ENCODE assay signal across 8 cellular contexts in genomic region chr2:61176755-61177726, GRCh38. TPM values are rescaled to one million over a fixed set of nuclear protein-coding genes. Genes with fewer than 3 reads are reported as not detected.
A peak's percentile ranks its signal among the peaks of the same experiment; 100 is the strongest.
DNase-seq lines count a peak whose midpoint lies in the region; ATAC-seq and TF ChIP-seq lines count a peak whose summit lies in the region.

No MANE protein-coding gene starts in this region.

- no peaks in the 10 kb centered on the region for H3K9me3 ChIP-seq in suprapubic skin

- peak overlapping the region; percentile 98 for H3K27ac ChIP-seq in suprapubic skin

- peaks cover 17% of the 10 kb centered on the region for H3K36me3 ChIP-seq in suprapubic skin

- WGBS in suprapubic skin: under 1% methylated on average over 28 of the region's 111 CpGs

- DNase-seq in GM10266 (ENCODE audit: extremely low spot score): peak; percentile 99
- DNase-seq in NB4 (ENCODE audit: low read depth): peak; percentile 95
- peak; percentile 94 for DNase-seq in SK-MEL-5 (ENCODE audit: low read depth, low spot score)
- peak; percentile 95 for DNase-seq in activated naive CD4-positive, alpha-beta T cell treated with anti-CD3 and anti-CD28 coated beads, Interleukin-2, amount 10 ng/mL, durations not matched to agents 7 days and 5 days
- peak; percentile 99 for DNase-seq in germinal center (ENCODE audit: low spot score)
- peak; percentile 88 for DNase-seq in occipital lobe (lab: John Stamatoyannopoulos, UW)
- peak; percentile 92 to 94 for DNase-seq in suprapubic skin (ENCODE audit: low spot score in 2 of 2)

- peaks cover 45% of the 10 kb centered on the region for H3K4me1 ChIP-seq in suprapubic skin

- no peak for TF ChIP-seq EP300 in suprapubic skin (IDR thresholded peaks at IDR 0.05)

- peaks cover 61% of the 10 kb centered on the region for H3K4me1 Mint-ChIP-seq in activated naive CD4-positive, alpha-beta T cell treated with anti-CD3 and anti-CD28 coated beads, Interleukin-2, amount 10 ng/mL, durations not matched to agents 7 days and 5 days

- peak; percentile 88 for TF ChIP-seq POLR2A in NB4 (IDR thresholded peaks at IDR 0.05; ENCODE audit: extremely low read depth, insufficient read length)
- TF ChIP-seq POLR2A in suprapubic skin (IDR thresholded peaks at IDR 0.05): peak; percentile 6 to 80

- in situ Hi-C loops in SK-MEL-5 (cut with HindIII; ENCODE audit: low pct_unique_long_range_greater_than_20kb, low sequenced_read_pairs): no loop called here

- peak overlapping the region; percentile 78 for H3K4me3 Mint-ChIP-seq in activated naive CD4-positive, alpha-beta T cell treated with anti-CD3 and anti-CD28 coated beads, Interleukin-2, amount 10 ng/mL, durations not matched to agents 7 days and 5 days

- peaks cover 20% of the 10 kb centered on the region for H3K27me3 Mint-ChIP-seq in activated naive CD4-positive, alpha-beta T cell treated with anti-CD3 and anti-CD28 coated beads, Interleukin-2, amount 10 ng/mL, durations not matched to agents 7 days and 5 days

- H3K27ac Mint-ChIP-seq in activated naive CD4-positive, alpha-beta T cell treated with anti-CD3 and anti-CD28 coated beads, Interleukin-2, amount 10 ng/mL, durations not matched to agents 7 days and 5 days: peak overlapping the region; percentile 87

- peak overlapping the region; percentile 83 for H3K4me3 ChIP-seq in NB4 (ENCODE audit: low read depth, low read length)
- peak overlapping the region; percentile 91 for H3K4me3 ChIP-seq in suprapubic skin

- peaks cover 35% of the 10 kb centered on the region for H3K36me3 Mint-ChIP-seq in activated naive CD4-positive, alpha-beta T cell treated with anti-CD3 and anti-CD28 coated beads, Interleukin-2, amount 10 ng/mL, durations not matched to agents 7 days and 5 days

- H3K9me3 Mint-ChIP-seq in activated naive CD4-positive, alpha-beta T cell treated with anti-CD3 and anti-CD28 coated beads, Interleukin-2, amount 10 ng/mL, durations not matched to agents 7 days and 5 days: no peaks in the 10 kb centered on the region

- ATAC-seq in HG02571 (IDR thresholded peaks at IDR 0.05; ENCODE audit: unreplicated experiment): peak; percentile 73

- CTCF ChIA-PET in activated naive CD4-positive, alpha-beta T cell treated with anti-CD3 and anti-CD28 coated beads, Interleukin-2, amount 10 ng/mL, durations not matched to agents 7 days and 5 days (lab: Charles Lee): no interaction called here

- H3K27me3 ChIP-seq in suprapubic skin: no peaks in the 10 kb centered on the region

- TF ChIP-seq CTCF in GM10266 (IDR thresholded peaks at IDR 0.05; ENCODE audit: control insufficient read depth, insufficient read depth, low read depth, missing control alignments): peak; percentile 8
- TF ChIP-seq CTCF in NB4 (IDR thresholded peaks at IDR 0.05; ENCODE audit: low read depth, low read length): no peak
- no peak for TF ChIP-seq CTCF in suprapubic skin (IDR thresholded peaks at IDR 0.05)

RNA-seq across cellular contexts. Expression of gene C2orf74, which starts 15.1 kb away (rescaled TPM):
- 25.2 and 29.0 TPM in 2 replicates for total RNA-seq in SK-MEL-5 (2014; rRNA removed; shearing (Covaris generic))
- 18.8 and 23.6 TPM in 2 replicates for polyA plus RNA-seq in SK-MEL-5 (2015; cell fraction: cytosol; rRNA removed)
- polyA plus RNA-seq in SK-MEL-5 (2015; cell fraction: nucleus; rRNA removed): 4.8 and 9.4 TPM in 2 replicates
- total RNA-seq in occipital lobe: 6.9 TPM
- 10 to 100 TPM in 2 of 4 donors, 1 to 10 TPM in 2; 1.8 to 14.4 (median 9.4) TPM for total RNA-seq in suprapubic skin

Comparison
In these comparisons a context has a peak if more than half of its experiments do, and no peak if none do; other contexts are left out.
1. Peak in every context shown above with its lines: DNase-seq, ATAC-seq, H3K4me3 ChIP-seq and H3K27ac ChIP-seq.